Comparison of ENCODE assay signal across 21 cellular contexts in the genomic region with DNA sequence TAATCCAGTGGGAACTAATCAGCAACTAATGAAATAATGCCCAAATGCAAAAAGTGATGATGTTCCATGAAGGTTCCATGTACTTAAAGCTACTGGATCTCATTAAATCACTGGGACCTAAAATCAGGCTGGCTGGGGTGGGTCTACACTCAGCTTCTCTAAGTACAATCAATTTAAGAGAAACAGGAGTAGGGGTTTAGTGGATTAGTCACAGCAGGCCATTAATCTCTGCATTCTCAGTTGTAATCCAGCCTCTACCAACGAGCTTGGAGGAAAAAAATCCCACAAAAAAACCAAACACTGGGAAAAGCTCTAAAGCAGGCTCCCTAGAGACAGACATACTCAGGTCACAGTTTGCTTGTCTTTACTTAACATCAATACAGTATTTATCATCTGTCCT. TPM values are rescaled to one million over a fixed set of nuclear protein-coding genes. Genes with fewer than 3 reads are reported as not detected.
DNase-seq lines count a peak whose midpoint lies in the region; ATAC-seq and TF ChIP-seq lines count a peak whose summit lies in the region.
"Had no signal": no experiment of that assay in that cellular context is flagged by ENCODE, and none has a peak within 500 bp of the region (broad histone marks: within the 10 kb centered on the region; RNA-seq: fewer than 3 reads in every experiment).

No MANE protein-coding gene starts in this region.

- no peak overlapping the region for H2BK15ac ChIP-seq in mesendoderm (replicated peaks; ENCODE audit: low read depth)

- no peak overlapping the region for H2AK5ac ChIP-seq in mesendoderm (ENCODE audit: low read length)

- H2BK5ac ChIP-seq in mesendoderm (ENCODE audit: low read length) = no peak overlapping the region

- no peak overlapping the region for H4K8ac ChIP-seq in mesendoderm (ENCODE audit: low read depth, low read length)

- WGBS in mesendoderm (ENCODE audit: extremely low coverage, insufficient coverage, low lambda C conversion rate) = no CpG with 5 or more reads among the region's 1 CpG

- no peak overlapping the region for H3K23ac ChIP-seq in mesendoderm (ENCODE audit: low read length)

- no peak overlapping the region for H3K56ac ChIP-seq in mesendoderm (ENCODE audit: low read length)

- intact Hi-C loops in Calu3 (cut with micrococcal nuclease; ENCODE audit: unreplicated experiment) (no loop called here), left lung (cut with DNase I) (no loop called here)

- ATAC-seq in left lung (no peak), HG03039 (IDR thresholded peaks at IDR 0.05; ENCODE audit: unreplicated experiment) (no peak), HG02798 (IDR thresholded peaks at IDR 0.05; ENCODE audit: poor library complexity, unreplicated experiment) (no peak)
- ATAC-seq: GM12878 had no signal

- no peak overlapping the region for H3K4me3 Mint-ChIP-seq in Calu3 (ENCODE audit: low read depth, unreplicated experiment)
- H3K4me3 Mint-ChIP-seq: CD8-positive, alpha-beta memory T cell; IgD-negative memory B cell had no signal

- H3K4me3 ChIP-seq in HUES48 (ENCODE audit: low read depth, low read length) (no peak overlapping the region), SJCRH30 (no peak overlapping the region), mesendoderm (ENCODE audit: low read length) (no peak overlapping the region), left lung (no peak overlapping the region)
- H3K4me3 ChIP-seq: GM12878 had no signal

- no peak overlapping the region for H3K4ac ChIP-seq in mesendoderm (ENCODE audit: low read depth, low read length)

- H3K9me3 Mint-ChIP-seq in Calu3 (ENCODE audit: low read depth, unreplicated experiment) = peaks cover 3% of the 10 kb centered on the region
- H3K9me3 Mint-ChIP-seq: CD8-positive, alpha-beta memory T cell had no signal

- H3K36me3 ChIP-seq in HUES48 (ENCODE audit: control insufficient read depth, insufficient read depth, low read length) = no peaks in the 10 kb centered on the region
- H3K36me3 ChIP-seq in SJCRH30 = no peaks in the 10 kb centered on the region
- H3K36me3 ChIP-seq in mesendoderm (ENCODE audit: control insufficient read depth, insufficient read depth, low read length) = no peaks in the 10 kb centered on the region
- H3K36me3 ChIP-seq in left lung = no peaks in the 10 kb centered on the region

- peaks cover 7% of the 10 kb centered on the region for H3K36me3 Mint-ChIP-seq in Calu3 (ENCODE audit: insufficient read depth, unreplicated experiment)
- H3K36me3 Mint-ChIP-seq: CD8-positive, alpha-beta memory T cell; IgD-negative memory B cell had no signal

- DNase-seq in Calu3 (no peak), SJCRH30 (peak; percentile 3 to 49), mesendoderm (peak; percentile 77), AG08395 (ENCODE audit: low spot score) (no peak), left lung (no peak)
- DNase-seq: CD8-positive, alpha-beta memory T cell; DMS79 treated with DMSO at 0.1 percent for 48 hours; GOT3; HCEC 1CT; NCI-H1694; NCI-H69; Right ventricle myocardium superior; T-helper 2 cell had no signal

- H3K4me1 Mint-ChIP-seq in Calu3 (ENCODE audit: low read depth, unreplicated experiment) = peaks cover 63% of the 10 kb centered on the region
- H3K4me1 Mint-ChIP-seq: IgD-negative memory B cell had no signal

- H3K27ac ChIP-seq in HUES48 (ENCODE audit: low read depth, low read length) (peak overlapping the region; percentile 44), SJCRH30 (no peak overlapping the region), mesendoderm (ENCODE audit: low read depth, low read length) (no peak overlapping the region), left lung (no peak overlapping the region)
- H3K27ac ChIP-seq: C4-2B had no signal

- H3K27ac Mint-ChIP-seq in Calu3 (ENCODE audit: unreplicated experiment) = peak overlapping the region; percentile 40
- H3K27ac Mint-ChIP-seq: CD8-positive, alpha-beta memory T cell; IgD-negative memory B cell had no signal

- no peak overlapping the region for H3K18ac ChIP-seq in mesendoderm (ENCODE audit: low read length)

- no peak overlapping the region for H3K4me2 ChIP-seq in mesendoderm (ENCODE audit: low read length)

- no peaks in the 10 kb centered on the region for H3K27me3 ChIP-seq in HUES48 (ENCODE audit: control insufficient read depth, insufficient read depth, low read length)
- no peaks in the 10 kb centered on the region for H3K27me3 ChIP-seq in SJCRH30
- no peaks in the 10 kb centered on the region for H3K27me3 ChIP-seq in mesendoderm (ENCODE audit: insufficient read depth, low read length, poor library complexity)
- no peaks in the 10 kb centered on the region for H3K27me3 ChIP-seq in left lung

- H4K5ac ChIP-seq in mesendoderm (ENCODE audit: low read length) = no peak overlapping the region

- TF ChIP-seq CTCF in Calu3 (IDR thresholded peaks at IDR 0.05; ENCODE audit: unreplicated experiment) (no peak), left lung (IDR thresholded peaks at IDR 0.05) (no peak)

- H3K4me1 ChIP-seq in HUES48 (ENCODE audit: control insufficient read depth, insufficient read depth, low read length) = peaks cover 30% of the 10 kb centered on the region
- H3K4me1 ChIP-seq in SJCRH30 = no peaks in the 10 kb centered on the region; the same call in 1 of the 2 replicates
- H3K4me1 ChIP-seq in mesendoderm (ENCODE audit: control insufficient read depth, low read depth, low read length) = no peaks in the 10 kb centered on the region
- H3K4me1 ChIP-seq in left lung = no peaks in the 10 kb centered on the region

- CTCF ChIA-PET in Calu3 (lab: Charles Lee) = interaction anchor here (1.3 kb wide), 1 partner anchor 154 kb away, joined by 3 read pairs; no protein-coding TSS in a partner anchor

- no peak overlapping the region for H2BK120ac ChIP-seq in mesendoderm (ENCODE audit: low read depth, low read length)

- no peaks in the 10 kb centered on the region for H3K79me2 ChIP-seq in mesendoderm (ENCODE audit: control insufficient read depth, insufficient read depth, low read length)

- H3K27me3 Mint-ChIP-seq in Calu3 (ENCODE audit: unreplicated experiment) = no peaks in the 10 kb centered on the region
- H3K27me3 Mint-ChIP-seq: CD8-positive, alpha-beta memory T cell; IgD-negative memory B cell had no signal

- H3K9ac ChIP-seq in HUES48 (ENCODE audit: low read depth, low read length) (no peak overlapping the region), mesendoderm (ENCODE audit: low read length) (no peak overlapping the region)

- H3K79me1 ChIP-seq in mesendoderm (ENCODE audit: low read length) = no peaks in the 10 kb centered on the region

- BruUV-seq in Calu3 (replicated peaks; lab: Mats Ljungman, UMichigan) = no TSS peak

- no peaks in the 10 kb centered on the region for H3K9me3 ChIP-seq in HUES48 (ENCODE audit: control insufficient read depth, insufficient read depth, low read length)
- no peaks in the 10 kb centered on the region for H3K9me3 ChIP-seq in SJCRH30 (replicated peaks)
- no peaks in the 10 kb centered on the region for H3K9me3 ChIP-seq in left lung

RNA-seq across cellular contexts. Expression of gene CA10, which starts 15.0 kb away (rescaled TPM):
- total RNA-seq in Calu3 (2022) (not detected in 2 replicates), left lung (not detected)
- total RNA-seq in SJCRH30 (2014; rRNA removed; shearing (Covaris generic)) = not detected in 2 replicates
- 0.62 TPM for polyA plus RNA-seq in mesendoderm (2013, experiment 1 of 2)
- 0.45 TPM for polyA plus RNA-seq in mesendoderm (2013, experiment 2 of 2)
- total RNA-seq: A172, GM12878, Right ventricle myocardium superior had no signal
- polyA plus RNA-seq: AG04450; CD8-positive, alpha-beta memory T cell; GM12878; IgD-negative memory B cell had no signal

Comparison
In these comparisons a context has a peak if more than half of its experiments do, and no peak if none do; other contexts are left out.
1. DNase-seq: peak in SJCRH30 (2 of 2) and mesendoderm (single experiment); none in Calu3 (single experiment), AG08395 (single experiment) and left lung (0 of 2).